In the genomic region with DNA sequence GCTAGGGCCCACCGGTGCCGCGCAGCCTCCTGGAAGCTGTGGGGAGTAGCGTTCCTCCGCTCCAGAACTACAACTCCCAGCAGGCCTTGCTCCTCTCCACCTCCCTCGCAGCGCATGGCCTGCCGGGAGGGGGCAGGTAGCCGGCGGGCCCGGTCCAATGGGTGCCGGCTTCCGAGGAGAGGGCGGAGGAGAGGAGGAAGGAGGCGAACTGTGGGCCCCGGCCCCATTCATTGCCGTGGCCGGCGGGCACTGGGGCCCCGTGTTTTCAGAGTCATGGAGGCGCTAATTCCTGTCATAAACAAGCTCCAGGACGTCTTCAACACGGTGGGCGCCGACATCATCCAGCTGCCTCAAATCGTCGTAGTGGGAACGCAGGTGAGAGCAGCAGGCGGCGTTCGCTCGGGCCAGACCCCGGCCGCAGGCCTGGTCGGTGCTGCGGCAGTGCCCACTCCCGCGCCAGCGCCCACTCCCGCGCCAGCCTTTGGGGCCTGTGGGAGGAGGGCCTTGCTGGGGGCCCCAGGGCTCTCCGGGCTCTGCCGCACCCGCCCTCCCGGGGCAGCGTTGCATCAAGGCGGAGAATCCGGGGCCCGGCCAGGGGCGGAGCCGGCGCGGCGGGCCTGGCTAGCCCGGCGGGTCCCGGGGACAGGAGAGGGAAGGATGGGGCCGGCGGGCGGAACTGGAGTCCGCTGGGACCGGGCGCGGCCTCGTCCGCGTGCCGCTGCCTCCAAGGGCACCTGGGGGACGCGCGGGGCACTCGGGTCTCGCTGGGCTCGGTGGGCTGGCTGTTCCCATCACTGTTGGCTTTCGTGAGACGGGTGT, we compare ENCODE assay signal across 1 cellular context.
TF ChIP-seq lines count a peak whose summit lies in the region.

Gene DNM1L (plus strand): TSS at position 211 of the 819 bp plus-strand sequence. CDS start 63 bp downstream, at position 274.

TF ChIP-seq in HepG2, 621 proteins besides CTCF, POLR2A, EP300 and RAD21 (continued from another document and continues in another):
- TF ChIP-seq ATF4 (CRISPR knock-in tag; IDR thresholded peaks at IDR 0.05) = peak in 1 of 2 experiments; percentile 45; a peak in 2 of 4 replicates
- 0 out of 2 replicates have a peak, but pooled peaks have one; percentile 81 for TF ChIP-seq ZNF101 (CRISPR knock-in tag; IDR thresholded peaks at IDR 0.05; ENCODE audit: borderline replicate concordance, low read depth)
- no peak for TF ChIP-seq ZBTB7A (CRISPR knock-in tag; IDR thresholded peaks at IDR 0.05)
- TF ChIP-seq GLI4 (CRISPR knock-in tag; IDR thresholded peaks at IDR 0.05; ENCODE audit: borderline replicate concordance) = peak; percentile 92; the same call in 1 of the 2 replicates
- no peak for TF ChIP-seq ZNF30 (CRISPR knock-in tag; IDR thresholded peaks at IDR 0.05)
- peak; percentile 53; the same call in 1 of the 2 replicates for TF ChIP-seq ZNF331 (CRISPR knock-in tag; IDR thresholded peaks at IDR 0.05)
- TF ChIP-seq NFKB2 (CRISPR knock-in tag; IDR thresholded peaks at IDR 0.05; ENCODE audit: borderline replicate concordance) = peak; percentile 75; the same call in 1 of the 2 replicates
- TF ChIP-seq DDIT3 (CRISPR knock-in tag; IDR thresholded peaks at IDR 0.05) = no peak
- no peak for TF ChIP-seq ZFP41 (CRISPR knock-in tag; IDR thresholded peaks at IDR 0.05; ENCODE audit: borderline replicate concordance)
- peak; percentile 82 for TF ChIP-seq SATB2 (CRISPR knock-in tag; IDR thresholded peaks at IDR 0.05)
- TF ChIP-seq, protein P1, sequence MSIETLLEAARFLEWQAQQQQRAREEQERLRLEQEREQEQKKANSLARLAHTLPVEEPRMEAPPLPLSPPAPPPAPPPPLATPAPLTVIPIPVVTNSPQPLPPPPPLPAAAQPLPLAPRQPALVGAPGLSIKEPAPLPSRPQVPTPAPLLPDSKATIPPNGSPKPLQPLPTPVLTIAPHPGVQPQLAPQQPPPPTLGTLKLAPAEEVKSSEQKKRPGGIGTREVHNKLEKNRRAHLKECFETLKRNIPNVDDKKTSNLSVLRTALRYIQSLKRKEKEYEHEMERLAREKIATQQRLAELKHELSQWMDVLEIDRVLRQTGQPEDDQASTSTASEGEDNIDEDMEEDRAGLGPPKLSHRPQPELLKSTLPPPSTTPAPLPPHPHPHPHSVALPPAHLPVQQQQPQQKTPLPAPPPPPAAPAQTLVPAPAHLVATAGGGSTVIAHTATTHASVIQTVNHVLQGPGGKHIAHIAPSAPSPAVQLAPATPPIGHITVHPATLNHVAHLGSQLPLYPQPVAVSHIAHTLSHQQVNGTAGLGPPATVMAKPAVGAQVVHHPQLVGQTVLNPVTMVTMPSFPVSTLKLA (IDR thresholded peaks at IDR 0.05) = peak; percentile 63
- TF ChIP-seq ZNF773 (CRISPR knock-in tag; IDR thresholded peaks at IDR 0.05; ENCODE audit: borderline replicate concordance) = 0 out of 2 replicates have a peak, but pooled peaks have one; percentile 41
- no peak for TF ChIP-seq TAF15 (IDR thresholded peaks at IDR 0.05; ENCODE audit: low read depth, low read length, poor library complexity, severe bottlenecking)
- TF ChIP-seq SAP130 (CRISPR knock-in tag; IDR thresholded peaks at IDR 0.05; ENCODE audit: low read depth) = peak; percentile 85
- peak; percentile 12; the same call in 1 of the 2 replicates for TF ChIP-seq NCOA2 (CRISPR knock-in tag; IDR thresholded peaks at IDR 0.05)
- TF ChIP-seq, protein P2, sequence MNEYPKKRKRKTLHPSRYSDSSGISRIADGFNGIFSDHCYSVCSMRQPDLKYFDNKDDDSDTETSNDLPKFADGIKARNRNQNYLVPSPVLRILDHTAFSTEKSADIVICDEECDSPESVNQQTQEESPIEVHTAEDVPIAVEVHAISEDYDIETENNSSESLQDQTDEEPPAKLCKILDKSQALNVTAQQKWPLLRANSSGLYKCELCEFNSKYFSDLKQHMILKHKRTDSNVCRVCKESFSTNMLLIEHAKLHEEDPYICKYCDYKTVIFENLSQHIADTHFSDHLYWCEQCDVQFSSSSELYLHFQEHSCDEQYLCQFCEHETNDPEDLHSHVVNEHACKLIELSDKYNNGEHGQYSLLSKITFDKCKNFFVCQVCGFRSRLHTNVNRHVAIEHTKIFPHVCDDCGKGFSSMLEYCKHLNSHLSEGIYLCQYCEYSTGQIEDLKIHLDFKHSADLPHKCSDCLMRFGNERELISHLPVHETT (CRISPR knock-in tag; conservative IDR thresholded peaks at IDR 0.05) = no peak
- peak; percentile 54; the same call in 1 of the 2 replicates for TF ChIP-seq ZNF362 (CRISPR knock-in tag; IDR thresholded peaks at IDR 0.05; ENCODE audit: borderline replicate concordance)
- no peak for TF ChIP-seq CCAR2 (optimal IDR thresholded peaks at IDR 0.05; ENCODE audit: low read depth, low read length)
- TF ChIP-seq ZNF75D (CRISPR knock-in tag; IDR thresholded peaks at IDR 0.05; ENCODE audit: borderline replicate concordance) = 0 out of 2 replicates have a peak, but pooled peaks have one; percentile 79
- peak; percentile 74 for TF ChIP-seq NFYB (CRISPR knock-in tag; IDR thresholded peaks at IDR 0.05)
- peak; percentile 73 for TF ChIP-seq ZNF710 (CRISPR knock-in tag; IDR thresholded peaks at IDR 0.05; ENCODE audit: borderline replicate concordance)
- TF ChIP-seq MTA1 (CRISPR knock-in tag; IDR thresholded peaks at IDR 0.05; ENCODE audit: borderline replicate concordance) = peak; percentile 92
- peak; percentile 64; the same call in 1 of the 2 replicates for TF ChIP-seq KDM5A (IDR thresholded peaks at IDR 0.05; ENCODE audit: borderline replicate concordance, low read length)
- 0 out of 2 replicates have a peak, but pooled peaks have one; percentile 67 for TF ChIP-seq SALL2 (CRISPR knock-in tag; IDR thresholded peaks at IDR 0.05)
- TF ChIP-seq CENPX (CRISPR knock-in tag; IDR thresholded peaks at IDR 0.05) = no peak
- peak; percentile 79 for TF ChIP-seq AGO2 (optimal IDR thresholded peaks at IDR 0.05; ENCODE audit: low read depth, low read length)
- TF ChIP-seq, protein P3, sequence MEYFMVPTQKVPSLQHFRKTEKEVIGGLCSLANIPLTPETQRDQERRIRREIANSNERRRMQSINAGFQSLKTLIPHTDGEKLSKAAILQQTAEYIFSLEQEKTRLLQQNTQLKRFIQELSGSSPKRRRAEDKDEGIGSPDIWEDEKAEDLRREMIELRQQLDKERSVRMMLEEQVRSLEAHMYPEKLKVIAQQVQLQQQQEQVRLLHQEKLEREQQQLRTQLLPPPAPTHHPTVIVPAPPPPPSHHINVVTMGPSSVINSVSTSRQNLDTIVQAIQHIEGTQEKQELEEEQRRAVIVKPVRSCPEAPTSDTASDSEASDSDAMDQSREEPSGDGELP (IDR thresholded peaks at IDR 0.05; ENCODE audit: borderline replicate concordance, low read depth) = 0 out of 2 replicates have a peak, but pooled peaks have one; percentile 11
- TF ChIP-seq IRF2 (CRISPR knock-in tag; IDR thresholded peaks at IDR 0.05) = peak; percentile 97
- peak; percentile 61 for TF ChIP-seq TEAD3 (CRISPR knock-in tag; optimal IDR thresholded peaks at IDR 0.05; ENCODE audit: borderline replicate concordance)
- TF ChIP-seq, protein P4, sequence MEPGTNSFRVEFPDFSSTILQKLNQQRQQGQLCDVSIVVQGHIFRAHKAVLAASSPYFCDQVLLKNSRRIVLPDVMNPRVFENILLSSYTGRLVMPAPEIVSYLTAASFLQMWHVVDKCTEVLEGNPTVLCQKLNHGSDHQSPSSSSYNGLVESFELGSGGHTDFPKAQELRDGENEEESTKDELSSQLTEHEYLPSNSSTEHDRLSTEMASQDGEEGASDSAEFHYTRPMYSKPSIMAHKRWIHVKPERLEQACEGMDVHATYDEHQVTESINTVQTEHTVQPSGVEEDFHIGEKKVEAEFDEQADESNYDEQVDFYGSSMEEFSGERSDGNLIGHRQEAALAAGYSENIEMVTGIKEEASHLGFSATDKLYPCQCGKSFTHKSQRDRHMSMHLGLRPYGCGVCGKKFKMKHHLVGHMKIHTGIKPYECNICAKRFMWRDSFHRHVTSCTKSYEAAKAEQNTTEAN (CRISPR knock-in tag; conservative IDR thresholded peaks at IDR 0.05) = peak; percentile 62
- peak; percentile 86 for TF ChIP-seq NR2C2 (CRISPR knock-in tag; IDR thresholded peaks at IDR 0.05; ENCODE audit: borderline replicate concordance)
- TF ChIP-seq ZNF3 (CRISPR knock-in tag; IDR thresholded peaks at IDR 0.05) = 0 out of 2 replicates have a peak, but pooled peaks have one; percentile 28
- 0 out of 2 replicates have a peak, but pooled peaks have one; percentile 5 for TF ChIP-seq KDM6A (CRISPR knock-in tag; IDR thresholded peaks at IDR 0.05; ENCODE audit: low read depth)
- TF ChIP-seq AHR (CRISPR knock-in tag; IDR thresholded peaks at IDR 0.05) = no peak
- TF ChIP-seq CBFB (CRISPR knock-in tag; IDR thresholded peaks at IDR 0.05) = peak; percentile 76
- no peak for TF ChIP-seq ZFP37 (CRISPR knock-in tag; IDR thresholded peaks at IDR 0.05; ENCODE audit: borderline replicate concordance)
- TF ChIP-seq ZNF788 (CRISPR knock-in tag; IDR thresholded peaks at IDR 0.05; ENCODE audit: borderline replicate concordance) = peak; percentile 87; the same call in 1 of the 2 replicates
- TF ChIP-seq CEBPZ (IDR thresholded peaks at IDR 0.05; ENCODE audit: low read length) = no peak
- TF ChIP-seq PHF5A (CRISPR knock-in tag; IDR thresholded peaks at IDR 0.05; ENCODE audit: low read depth, unreplicated experiment) = peak; percentile 56
- peak; percentile 49; the same call in 1 of the 2 replicates for TF ChIP-seq FOXA3 (CRISPR knock-in tag; IDR thresholded peaks at IDR 0.05)
- TF ChIP-seq, protein P5, sequence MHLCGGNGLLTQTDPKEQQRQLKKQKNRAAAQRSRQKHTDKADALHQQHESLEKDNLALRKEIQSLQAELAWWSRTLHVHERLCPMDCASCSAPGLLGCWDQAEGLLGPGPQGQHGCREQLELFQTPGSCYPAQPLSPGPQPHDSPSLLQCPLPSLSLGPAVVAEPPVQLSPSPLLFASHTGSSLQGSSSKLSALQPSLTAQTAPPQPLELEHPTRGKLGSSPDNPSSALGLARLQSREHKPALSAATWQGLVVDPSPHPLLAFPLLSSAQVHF (CRISPR knock-in tag; IDR thresholded peaks at IDR 0.05) = no peak
- TF ChIP-seq BHLHE40 (IDR thresholded peaks at IDR 0.05; ENCODE audit: low read length) = no peak
- no peak for TF ChIP-seq SMAD9 (CRISPR knock-in tag; IDR thresholded peaks at IDR 0.05)
- TF ChIP-seq SUZ12 (IDR thresholded peaks at IDR 0.05; ENCODE audit: low read depth, low read length) = peak; percentile 95
- peak; percentile 85 for TF ChIP-seq CREM (IDR thresholded peaks at IDR 0.05)
- no peak for TF ChIP-seq CREM (CRISPR knock-in tag; IDR thresholded peaks at IDR 0.05)
- 0 out of 2 replicates have a peak, but pooled peaks have one; percentile 10 for TF ChIP-seq ONECUT2 (CRISPR knock-in tag; IDR thresholded peaks at IDR 0.05)
- TF ChIP-seq DNMT3B (CRISPR knock-in tag; conservative IDR thresholded peaks at IDR 0.05) = no peak; the same call in 1 of the 2 replicates
